Comparison of ENCODE assay signal across 2 cellular contexts in genomic region chr3:195035345-195036202, GRCh38.
TF ChIP-seq lines count a peak whose summit lies in the region.

No MANE protein-coding gene starts in this region.

TF ChIP-seq in IMR-90, 13 proteins besides CTCF, POLR2A, EP300 and RAD21:
- TF ChIP-seq MAZ (IDR thresholded peaks at IDR 0.05; ENCODE audit: borderline replicate concordance, low read depth, low read length) (no peak), NFE2L2 (IDR thresholded peaks at IDR 0.05; ENCODE audit: low read depth, low read length) (no peak), BHLHE40 (IDR thresholded peaks at IDR 0.05; ENCODE audit: low read depth, low read length) (no peak), MXI1 (IDR thresholded peaks at IDR 0.05; ENCODE audit: borderline replicate concordance, low read depth, low read length) (no peak)
- TF ChIP-seq, protein P1, sequence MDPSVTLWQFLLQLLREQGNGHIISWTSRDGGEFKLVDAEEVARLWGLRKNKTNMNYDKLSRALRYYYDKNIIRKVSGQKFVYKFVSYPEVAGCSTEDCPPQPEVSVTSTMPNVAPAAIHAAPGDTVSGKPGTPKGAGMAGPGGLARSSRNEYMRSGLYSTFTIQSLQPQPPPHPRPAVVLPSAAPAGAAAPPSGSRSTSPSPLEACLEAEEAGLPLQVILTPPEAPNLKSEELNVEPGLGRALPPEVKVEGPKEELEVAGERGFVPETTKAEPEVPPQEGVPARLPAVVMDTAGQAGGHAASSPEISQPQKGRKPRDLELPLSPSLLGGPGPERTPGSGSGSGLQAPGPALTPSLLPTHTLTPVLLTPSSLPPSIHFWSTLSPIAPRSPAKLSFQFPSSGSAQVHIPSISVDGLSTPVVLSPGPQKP (IDR thresholded peaks at IDR 0.05; ENCODE audit: borderline replicate concordance, low read depth, low read length), result no peak

TF ChIP-seq in H1, 55 proteins besides CTCF, POLR2A, EP300 and RAD21:
- TF ChIP-seq SIRT6 (IDR thresholded peaks at IDR 0.05; ENCODE audit: low read length), result no peak
- TF ChIP-seq BRCA1 (IDR thresholded peaks at IDR 0.05; ENCODE audit: low read depth, low read length), result no peak
- no peak for TF ChIP-seq JUND (IDR thresholded peaks at IDR 0.05; ENCODE audit: low read length)
- TF ChIP-seq RBBP5 (IDR thresholded peaks at IDR 0.05; ENCODE audit: borderline replicate concordance, low read depth, low read length), result no peak
- TF ChIP-seq CHD2 (IDR thresholded peaks at IDR 0.05; ENCODE audit: low read length), result no peak
- no peak for TF ChIP-seq SUZ12 (IDR thresholded peaks at IDR 0.05; ENCODE audit: low read length)
- no peak for TF ChIP-seq BACH1 (IDR thresholded peaks at IDR 0.05; ENCODE audit: low read length)
- peak; percentile 29 for TF ChIP-seq ASH2L (IDR thresholded peaks at IDR 0.05; ENCODE audit: low read length)
- TF ChIP-seq BCL11A (IDR thresholded peaks at IDR 0.05; ENCODE audit: low read depth in 2 of 2, low read length in 2 of 2), result no peak
- no peak for TF ChIP-seq SIN3A (conservative IDR thresholded peaks at IDR 0.05 in 1 of 2, IDR thresholded peaks at IDR 0.05 in 1 of 2; ENCODE audit: low read depth in 1 of 2, low read length in 2 of 2)
- TF ChIP-seq, protein P2, sequence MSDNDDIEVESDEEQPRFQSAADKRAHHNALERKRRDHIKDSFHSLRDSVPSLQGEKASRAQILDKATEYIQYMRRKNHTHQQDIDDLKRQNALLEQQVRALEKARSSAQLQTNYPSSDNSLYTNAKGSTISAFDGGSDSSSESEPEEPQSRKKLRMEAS (IDR thresholded peaks at IDR 0.05), result peak; percentile 55
- no peak for TF ChIP-seq CREB1 (IDR thresholded peaks at IDR 0.05)
- no peak for TF ChIP-seq TEAD4 (IDR thresholded peaks at IDR 0.05; ENCODE audit: low read depth, low read length)
- no peak for TF ChIP-seq RNF2 (IDR thresholded peaks at IDR 0.05; ENCODE audit: borderline replicate concordance, low read depth, low read length, missing control alignments, poor library complexity, severe bottlenecking)
- TF ChIP-seq NANOG (IDR thresholded peaks at IDR 0.05; ENCODE audit: insufficient read depth, low read depth, low read length, poor library complexity, severe bottlenecking), result no peak
- no peak for TF ChIP-seq RFX5 (IDR thresholded peaks at IDR 0.05; ENCODE audit: borderline replicate concordance, low read depth, low read length)
- no peak for TF ChIP-seq CTBP2 (IDR thresholded peaks at IDR 0.05; ENCODE audit: borderline replicate concordance, insufficient read depth, insufficient read length, low read length)
- TF ChIP-seq, protein P3, sequence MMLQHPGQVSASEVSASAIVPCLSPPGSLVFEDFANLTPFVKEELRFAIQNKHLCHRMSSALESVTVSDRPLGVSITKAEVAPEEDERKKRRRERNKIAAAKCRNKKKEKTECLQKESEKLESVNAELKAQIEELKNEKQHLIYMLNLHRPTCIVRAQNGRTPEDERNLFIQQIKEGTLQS (IDR thresholded peaks at IDR 0.05; ENCODE audit: insufficient read depth, low read depth, low read length), result no peak
- TF ChIP-seq, protein P4, sequence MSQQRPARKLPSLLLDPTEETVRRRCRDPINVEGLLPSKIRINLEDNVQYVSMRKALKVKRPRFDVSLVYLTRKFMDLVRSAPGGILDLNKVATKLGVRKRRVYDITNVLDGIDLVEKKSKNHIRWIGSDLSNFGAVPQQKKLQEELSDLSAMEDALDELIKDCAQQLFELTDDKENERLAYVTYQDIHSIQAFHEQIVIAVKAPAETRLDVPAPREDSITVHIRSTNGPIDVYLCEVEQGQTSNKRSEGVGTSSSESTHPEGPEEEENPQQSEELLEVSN (IDR thresholded peaks at IDR 0.05), result peak; percentile 35; the same call in 1 of the 2 replicates
